13 cellular contexts compared by ENCODE assay signal in the genomic region with DNA sequence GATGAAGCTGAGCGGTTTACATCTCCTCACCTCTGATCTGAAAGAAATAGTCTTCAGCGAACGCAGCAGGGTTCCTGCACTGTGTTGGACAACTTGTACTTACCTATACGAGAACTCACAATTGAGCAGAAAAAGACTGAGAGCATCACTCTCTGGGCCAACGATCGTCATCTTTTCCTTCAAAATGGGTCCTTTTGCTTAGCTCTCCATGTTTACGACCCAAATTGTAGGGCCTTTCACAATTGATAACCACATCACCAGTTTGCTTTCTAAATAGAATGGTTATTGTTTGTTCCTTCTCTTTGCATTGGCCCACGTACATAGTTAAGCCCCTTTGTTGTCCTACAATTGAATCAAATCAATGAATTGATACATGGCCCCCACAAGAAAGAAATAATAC.
A peak's percentile ranks its signal among the peaks of the same experiment; 100 is the strongest.
DNase-seq lines count a peak whose midpoint lies in the region; ATAC-seq and TF ChIP-seq lines count a peak whose summit lies in the region.
"Had no signal": no experiment of that assay in that cellular context is flagged by ENCODE, and none has a peak within 500 bp of the region (broad histone marks: within the 10 kb centered on the region; RNA-seq: fewer than 3 reads in every experiment).

No MANE protein-coding gene starts in this region.

- peaks cover 20% of the 10 kb centered on the region for H3K4me1 Mint-ChIP-seq in progenitor cell of endocrine pancreas (ENCODE audit: low read depth)
- H3K4me1 Mint-ChIP-seq: B cell had no signal

- H3K9me3 ChIP-seq in thoracic aorta (no peaks in the 10 kb centered on the region), WERI-Rb-1 (ENCODE audit: severe bottlenecking) (no peaks in the 10 kb centered on the region)

- H3K27ac ChIP-seq in caudate nucleus (ENCODE audit: low read depth, low read length) (peak overlapping the region; percentile 88), dorsolateral prefrontal cortex (peak overlapping the region; percentile 21 to 97 (median 77)), thoracic aorta (peak overlapping the region; percentile 91 to 95), WERI-Rb-1 (no peak overlapping the region)
- H3K27ac ChIP-seq: GM23248 had no signal

- no peak for TF ChIP-seq CTCF in dorsolateral prefrontal cortex (IDR thresholded peaks at IDR 0.05 in 54 of 56, conservative IDR thresholded peaks at IDR 0.05 in 2 of 56; ENCODE audit: low read depth in 1 of 56, partially characterized antibody in 56 of 56)
- TF ChIP-seq CTCF in progenitor cell of endocrine pancreas (IDR thresholded peaks at IDR 0.05; ENCODE audit: unreplicated experiment), result no peak
- TF ChIP-seq CTCF in thoracic aorta (IDR thresholded peaks at IDR 0.05), result no peak
- TF ChIP-seq CTCF in WERI-Rb-1 (IDR thresholded peaks at IDR 0.05; ENCODE audit: low read depth, low read length), result no peak

- DNase-seq in caudate nucleus (lab: John Stamatoyannopoulos, UW) (no peak), dorsolateral prefrontal cortex (no peak), progenitor cell of endocrine pancreas (ENCODE audit: low spot score, unreplicated experiment) (no peak), thoracic aorta (ENCODE audit: low spot score) (no peak), WERI-Rb-1 (no peak)
- DNase-seq in activated effector memory CD4-positive, alpha-beta T cell treated with anti-CD3 and anti-CD28 coated beads, Interleukin-2, amount 50 U/mL, for 16 hours, result no peak
- DNase-seq: C1 segment of cervical spinal cord; Calu3; CD4-positive, alpha-beta T cell; DMS 273 treated with DMSO at 0.1 percent for 48 hours; GM23248 had no signal

- H3K4me1 ChIP-seq in thoracic aorta (ENCODE audit: control insufficient read depth in 1 of 2, low read depth in 2 of 2), result peaks cover 52 to 93% of the 10 kb centered on the region in 2 donors

- no peaks in the 10 kb centered on the region for H3K9me3 Mint-ChIP-seq in progenitor cell of endocrine pancreas (ENCODE audit: low read depth)
- H3K9me3 Mint-ChIP-seq: CD4-positive, alpha-beta T cell had no signal

- H3K4me3 Mint-ChIP-seq in progenitor cell of endocrine pancreas (ENCODE audit: low read depth), result no peak overlapping the region
- H3K4me3 Mint-ChIP-seq: B cell; CD4-positive, alpha-beta T cell had no signal

- intact Hi-C loops in dorsolateral prefrontal cortex (cut with DNase I), result no loop called here

- H3K27me3 ChIP-seq in dorsolateral prefrontal cortex (no peaks in the 10 kb centered on the region), thoracic aorta (replicated peaks; ENCODE audit: insufficient read depth) (no peaks in the 10 kb centered on the region), WERI-Rb-1 (ENCODE audit: insufficient read depth, low read depth, severe bottlenecking) (no peaks in the 10 kb centered on the region)

- H3K36me3 ChIP-seq in thoracic aorta, result peaks cover 41% of the 10 kb centered on the region
- H3K36me3 ChIP-seq in WERI-Rb-1, result peaks cover 55% of the 10 kb centered on the region

- no peaks in the 10 kb centered on the region for H3K27me3 Mint-ChIP-seq in progenitor cell of endocrine pancreas
- H3K27me3 Mint-ChIP-seq: B cell; CD4-positive, alpha-beta T cell had no signal

- H3K4me3 ChIP-seq in dorsolateral prefrontal cortex (no peak overlapping the region), thoracic aorta (no peak overlapping the region), WERI-Rb-1 (ENCODE audit: low read depth, low read length) (no peak overlapping the region)
- H3K4me3 ChIP-seq: GM23248 had no signal

- H3K27ac Mint-ChIP-seq in progenitor cell of endocrine pancreas, result peak overlapping the region; percentile 15
- H3K27ac Mint-ChIP-seq: B cell; CD4-positive, alpha-beta T cell had no signal

- ATAC-seq in thoracic aorta (ENCODE audit: insufficient number of reproducible peaks, low FRiP score, low read depth) (no peak), GM19328 (IDR thresholded peaks at IDR 0.05; ENCODE audit: unreplicated experiment) (no peak)

- peaks cover 30% of the 10 kb centered on the region for H3K36me3 Mint-ChIP-seq in progenitor cell of endocrine pancreas (ENCODE audit: insufficient read depth)
